In the genomic region with DNA sequence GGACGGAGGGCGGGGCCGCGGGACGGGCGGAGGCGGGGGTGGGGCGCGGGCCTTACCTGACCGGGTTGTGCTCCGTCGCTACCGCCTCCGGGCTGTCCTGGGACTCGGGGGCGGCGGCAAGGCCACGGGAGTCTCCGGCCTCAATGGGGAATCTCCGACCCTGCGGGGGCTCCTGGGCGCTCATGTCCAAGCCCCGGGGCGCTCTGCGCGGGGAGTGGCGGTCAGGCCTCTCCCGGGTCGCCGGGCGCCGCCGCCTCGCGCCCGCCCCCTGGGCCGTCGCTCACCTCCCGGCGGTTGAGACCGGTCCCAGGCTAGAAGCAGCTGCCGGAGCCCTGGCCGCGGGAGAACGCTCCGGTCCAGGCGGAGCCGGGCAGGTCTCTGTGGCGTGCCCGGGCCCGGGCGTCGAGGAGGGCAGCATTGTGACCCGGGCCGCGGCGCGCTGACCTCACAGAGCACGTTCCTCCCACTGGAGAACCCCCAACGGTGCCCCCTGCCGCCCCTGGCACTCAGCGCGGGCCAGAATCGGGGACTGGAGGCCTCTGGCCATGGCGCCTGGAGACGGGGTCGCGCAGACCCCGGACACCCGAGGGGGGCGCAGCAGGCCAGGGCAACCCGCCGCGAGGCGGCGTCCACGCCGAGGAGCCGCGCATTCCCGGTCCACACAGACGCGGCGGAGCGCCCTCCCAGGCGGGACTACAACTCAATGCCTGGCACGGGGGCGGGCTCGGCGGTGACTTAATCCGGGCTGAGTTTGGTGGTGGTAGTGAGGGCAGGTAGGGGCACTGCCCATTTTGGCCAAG, we compare ENCODE assay signal across 8 cellular contexts. TPM values are rescaled to one million over a fixed set of nuclear protein-coding genes. Genes with fewer than 3 reads are reported as not detected.
DNase-seq lines count a peak whose midpoint lies in the region; ATAC-seq, FAIRE-seq and TF ChIP-seq lines count a peak whose summit lies in the region.

No MANE protein-coding gene starts in this region.

- no peaks in the 10 kb centered on the region for H3K9me3 ChIP-seq in right cardiac atrium (ENCODE audit: control insufficient read depth, low read length)

- no peaks in the 10 kb centered on the region for H3K4me1 ChIP-seq in right cardiac atrium (ENCODE audit: control insufficient read depth, insufficient read depth, low read length)

- FAIRE-seq in GM19239 (lab: Jason Lieb, UNC): no peak

- TF ChIP-seq CTCF in AG04449 (IDR thresholded peaks at IDR 0.05; ENCODE audit: insufficient read depth, low read length, missing control alignments): peak; percentile 45

- 2% methylated on average over 91 of the region's 91 CpGs for WGBS in right cardiac atrium

- peaks cover 23% of the 10 kb centered on the region for H3K27me3 ChIP-seq in H7 (ENCODE audit: control insufficient read depth, insufficient read depth, low read length)
- H3K27me3 ChIP-seq in right cardiac atrium (ENCODE audit: control insufficient read depth, insufficient read depth): no peaks in the 10 kb centered on the region

- POLR2A ChIA-PET in AG04449 (lab: Yijun Ruan, JAX): interaction anchor here (1.5 kb wide), 1 partner anchor 26 kb away, joined by 4 read pairs; a partner anchor contains a TSS

- H3K4me3 ChIP-seq in AG04449 (ENCODE audit: low read depth, low read length): peak overlapping the region; percentile 42
- H3K4me3 ChIP-seq in H7 (ENCODE audit: insufficient read depth, low read depth, low read length): peak overlapping the region; percentile 45
- peak overlapping the region; percentile 4 for H3K4me3 ChIP-seq in right cardiac atrium (ENCODE audit: low read length)

- intact Hi-C loops in right cardiac atrium (cut with DNase I): no loop called here

- peak; percentile 76 for ATAC-seq in right cardiac atrium
- no peak for ATAC-seq in HG02571 (IDR thresholded peaks at IDR 0.05; ENCODE audit: unreplicated experiment)

- H3K27ac ChIP-seq in right cardiac atrium (ENCODE audit: low read length): no peak overlapping the region

- CTCF ChIA-PET in AG04449 (lab: Yijun Ruan, JAX): interaction anchor here (5.1 kb wide), 1 partner anchor 146 kb away, joined by 37 read pairs; no protein-coding TSS in a partner anchor

- H3K36me3 ChIP-seq in H7 (replicated peaks; ENCODE audit: control insufficient read depth, insufficient read depth, low read length): peaks cover 10% of the 10 kb centered on the region

- DNase-seq in AG04449 (ENCODE audit: low read depth, low spot score) (no peak), H7 (peak; percentile 91), amniotic epithelial cell (ENCODE audit: low read depth) (peak; percentile 34), right cardiac atrium (peak; percentile 71 to 91 (median 86)), pons (ENCODE audit: low spot score) (peak; percentile 54), GM19238 (ENCODE audit: insufficient read length, low spot score) (no peak), GM19239 (ENCODE audit: insufficient read length, low spot score) (no peak)

RNA-seq across cellular contexts. Expression of a gene that starts 0.4 kb away (rescaled TPM):
- 4.0 and 8.2 TPM in 2 replicates for total RNA-seq in H7 (2014; rRNA removed; shearing (Covaris generic))
- total RNA-seq in right cardiac atrium: 1 to 10 TPM; 2.0 to 5.3 (median 3.6) TPM
- 3.5 TPM for polyA plus RNA-seq in right cardiac atrium

RNA-seq across cellular contexts. Expression of a gene that starts 0.5 kb away (rescaled TPM):
- total RNA-seq in H7 (2014; rRNA removed; shearing (Covaris generic)): 1.2 and 3.7 TPM in 2 replicates
- total RNA-seq in right cardiac atrium: 1 to 10 TPM; 1.1 to 2.7 (median 1.8) TPM
- polyA plus RNA-seq in right cardiac atrium: 1.5 TPM

RNA-seq across cellular contexts. Expression of a gene that starts 25.8 kb away (rescaled TPM):
- total RNA-seq in H7 (2014; rRNA removed; shearing (Covaris generic)): 478 and 603 TPM in 2 replicates
- 10 to 100 TPM; 14.5 to 52.7 (median 40.2) TPM for total RNA-seq in right cardiac atrium
- 30.6 TPM for polyA plus RNA-seq in right cardiac atrium

RNA-seq across cellular contexts. Expression of a gene that starts 32.4 kb away (rescaled TPM):
- 91.5 and 97.8 TPM in 2 replicates for total RNA-seq in H7 (2014; rRNA removed; shearing (Covaris generic))
- total RNA-seq in right cardiac atrium: 10 to 100 TPM; 40.4 to 56.0 (median 48.6) TPM
- polyA plus RNA-seq in right cardiac atrium: 37.1 TPM

Comparison
In these comparisons a context has a peak if more than half of its experiments do, and no peak if none do; other contexts are left out.
1. DNase-seq: peak in H7 (single experiment), amniotic epithelial cell (single experiment), right cardiac atrium (3 of 3) and pons (single experiment); none in AG04449 (single experiment), GM19238 (single experiment) and GM19239 (single experiment).
2. Peak in every context shown above with its lines, with median percentiles within 50 percentile points of each other: H3K4me3 ChIP-seq.